ENCODE assay signal across 8 cellular contexts in genomic region chr6:32110632-32111031, GRCh38. TPM values are rescaled to one million over a fixed set of nuclear protein-coding genes. Genes with fewer than 3 reads are reported as not detected.
DNase-seq lines count a peak whose midpoint lies in the region; ATAC-seq and TF ChIP-seq lines count a peak whose summit lies in the region.
"Had no signal": no experiment of that assay in that cellular context is flagged by ENCODE, and none has a peak within 500 bp of the region (broad histone marks: within the 10 kb centered on the region; RNA-seq: fewer than 3 reads in every experiment).

No MANE protein-coding gene starts in this region.

- peaks cover 17% of the 10 kb centered on the region for H3K36me3 Mint-ChIP-seq in Calu3 (ENCODE audit: insufficient read depth, unreplicated experiment)

- ATAC-seq in GM19467 (IDR thresholded peaks at IDR 0.05; ENCODE audit: unreplicated experiment): no peak

- DNase-seq in left ventricle myocardium inferior (peak; percentile 35), Calu3 (no peak)
- DNase-seq: amygdala; GDM1; NCI-H2081; stimulated activated naive CD4-positive, alpha-beta T cell treated with Interleukin-2 at 50 U/mL for 16 hours had no signal

- no peak overlapping the region for H3K4me3 ChIP-seq in BLaER1 treated with 17β-estradiol and CSF1 and Interleukin-3, amounts not matched to agents 10 nM and 100 nM
- H3K4me3 ChIP-seq in left ventricle myocardium inferior: peak overlapping the region; percentile 70

- H3K27ac ChIP-seq in BLaER1 treated with 17β-estradiol and CSF1 and Interleukin-3, amounts not matched to agents 10 nM and 100 nM: 0 out of 22 replicates have a peak overlapping the region, but pooled peaks of 1 of the 11 experiments have one; percentile 15
- H3K27ac ChIP-seq in left ventricle myocardium inferior (replicated peaks): peak overlapping the region; percentile 95

- CTCF ChIA-PET in Calu3 (lab: Charles Lee): interaction anchor here (0.6 to 1.5 kb wide), 2 partner anchors 16 to 80 kb away, joined by 5 read pairs; partner anchors contain the start of gene PBX2

- peaks cover 48% of the 10 kb centered on the region for H3K27me3 Mint-ChIP-seq in Calu3 (ENCODE audit: unreplicated experiment)

- H3K9me3 ChIP-seq in BLaER1 treated with 17β-estradiol and CSF1 and Interleukin-3, amounts not matched to agents 10 nM and 100 nM (replicated peaks in 1 of 11): no peaks in the 10 kb centered on the region
- no peaks in the 10 kb centered on the region for H3K9me3 ChIP-seq in left ventricle myocardium inferior (replicated peaks)

- no peak overlapping the region for H3K4me3 Mint-ChIP-seq in Calu3 (ENCODE audit: low read depth, unreplicated experiment)

- no peaks in the 10 kb centered on the region for H3K27me3 ChIP-seq in BLaER1 treated with 17β-estradiol and CSF1 and Interleukin-3, amounts not matched to agents 10 nM and 100 nM
- H3K27me3 ChIP-seq in left ventricle myocardium inferior (ENCODE audit: low read depth): no peaks in the 10 kb centered on the region

- H3K9ac ChIP-seq in BLaER1 treated with 17β-estradiol and CSF1 and Interleukin-3, amounts not matched to agents 10 nM and 100 nM: no peak overlapping the region; a peak in 1 of 22 replicates

- H3K4me1 ChIP-seq in BLaER1 treated with 17β-estradiol and CSF1 and Interleukin-3, amounts not matched to agents 10 nM and 100 nM: peaks cover 34 to 53% (median 36%) of the 10 kb centered on the region in 10 experiments
- H3K4me1 ChIP-seq in left ventricle myocardium inferior: peaks cover 88% of the 10 kb centered on the region

- H3K27ac Mint-ChIP-seq in Calu3 (ENCODE audit: unreplicated experiment): no peak overlapping the region

- no peaks in the 10 kb centered on the region for H3K9me3 Mint-ChIP-seq in Calu3 (ENCODE audit: low read depth, unreplicated experiment)

- no TSS peak for BruUV-seq in Calu3 (replicated peaks; lab: Mats Ljungman, UMichigan)

- peaks cover 0 to 39% (median 0%) of the 10 kb centered on the region in 11 experiments; a peak in 6 of 22 replicates for H4K20me1 ChIP-seq in BLaER1 treated with 17β-estradiol and CSF1 and Interleukin-3, amounts not matched to agents 10 nM and 100 nM

- no peak for TF ChIP-seq CTCF in left ventricle myocardium inferior (IDR thresholded peaks at IDR 0.05; ENCODE audit: borderline replicate concordance)
- no peak for TF ChIP-seq CTCF in Calu3 (IDR thresholded peaks at IDR 0.05; ENCODE audit: unreplicated experiment)

- peaks cover 9% of the 10 kb centered on the region for H3K4me1 Mint-ChIP-seq in Calu3 (ENCODE audit: low read depth, unreplicated experiment)

- intact Hi-C loops in left ventricle myocardium inferior (cut with micrococcal nuclease): no loop called here
- intact Hi-C loops in Calu3 (cut with micrococcal nuclease; ENCODE audit: unreplicated experiment): loop anchor here (10.0 kb wide), 1 partner anchor 124 kb away; no protein-coding TSS in a partner anchor

- peaks cover 14 to 50% (median 36%) of the 10 kb centered on the region in 11 experiments for H3K36me3 ChIP-seq in BLaER1 treated with 17β-estradiol and CSF1 and Interleukin-3, amounts not matched to agents 10 nM and 100 nM
- peaks cover 4% of the 10 kb centered on the region for H3K36me3 ChIP-seq in left ventricle myocardium inferior

- peak overlapping the region in 9 of 11 experiments; percentile 53 to 77 (median 72); a peak in 7 of 22 replicates for H3K4me2 ChIP-seq in BLaER1 treated with 17β-estradiol and CSF1 and Interleukin-3, amounts not matched to agents 10 nM and 100 nM

RNA-seq across cellular contexts. Expression of gene TNXB, which starts 1.5 kb away (rescaled TPM):
- total RNA-seq in left ventricle myocardium inferior (73.0 TPM), Calu3 (2022) (10.6 and 11.3 TPM in 2 replicates)

RNA-seq across cellular contexts. Expression of gene ATF6B, which starts 17.4 kb away (rescaled TPM):
- total RNA-seq in left ventricle myocardium inferior (29.1 TPM), Calu3 (2022) (185 and 196 TPM in 2 replicates)

RNA-seq across cellular contexts. Expression of gene FKBPL, which starts 19.5 kb away (rescaled TPM):
- total RNA-seq in left ventricle myocardium inferior: 2.7 TPM
- 13.8 and 15.6 TPM in 2 replicates for total RNA-seq in Calu3 (2022)

RNA-seq across cellular contexts. Expression of gene PRRT1, which starts 41.1 kb away (rescaled TPM):
- total RNA-seq in left ventricle myocardium inferior (1.0 TPM), Calu3 (2022) (1.7 and 2.9 TPM in 2 replicates)

RNA-seq across cellular contexts. Expression of gene PPT2, which starts 43.3 kb away (rescaled TPM):
- total RNA-seq in left ventricle myocardium inferior (23.4 TPM), Calu3 (2022) (29.1 and 31.0 TPM in 2 replicates)
